34 cellular contexts compared by ENCODE assay signal in the genomic region with DNA sequence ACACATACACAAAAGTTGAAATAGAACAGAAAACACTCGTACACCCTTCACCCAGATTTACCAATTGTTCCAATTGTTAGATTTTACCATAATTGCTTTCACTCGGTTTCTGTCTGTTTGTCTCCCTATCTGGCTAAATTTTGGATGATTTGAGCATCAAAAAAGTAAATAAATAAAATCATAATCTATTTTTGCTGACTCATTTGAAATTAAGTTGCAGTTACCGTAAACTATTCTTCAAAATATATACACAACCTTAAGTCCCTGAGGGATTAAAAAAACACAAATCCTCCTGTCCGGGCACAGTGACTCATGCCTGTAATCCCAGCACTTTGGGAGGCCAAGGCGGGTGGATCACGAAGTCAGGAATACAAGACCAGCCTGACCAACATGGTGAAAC.
"Had no signal": no experiment of that assay in that cellular context is flagged by ENCODE, and none has a peak within 500 bp of the region (broad histone marks: within the 10 kb centered on the region; RNA-seq: fewer than 3 reads in every experiment).

No MANE protein-coding gene starts in this region.

- H3K36me3 ChIP-seq: brain microvascular endothelial cell, SJSA1 had no signal

- H3K36me3 Mint-ChIP-seq: activated naive CD4-positive, alpha-beta T cell treated with anti-CD3 and anti-CD28 coated beads, Interleukin-2, amount 10 ng/mL, durations not matched to agents 7 days and 5 days; activated naive CD8-positive, alpha-beta T cell; WTC11 had no signal

- H3K9me3 ChIP-seq: SJSA1, SK-N-SH had no signal

- H3K27ac Mint-ChIP-seq: activated CD4-positive, alpha-beta T cell treated with anti-CD3 and anti-CD28 coated beads for 36 hours; activated CD4-positive, alpha-beta T cell treated with anti-CD3 and anti-CD28 coated beads, Interleukin-2, amount 10 ng/mL, durations not matched to agents 7 days and 5 days; activated CD8-positive, alpha-beta T cell treated with anti-CD3 and anti-CD28 coated beads, Interleukin-2, amount 10 ng/mL, durations not matched to agents 7 days and 5 days; activated naive CD4-positive, alpha-beta T cell treated with anti-CD3 and anti-CD28 coated beads, Interleukin-2, amount 10 ng/mL, durations not matched to agents 7 days and 5 days; activated naive CD8-positive, alpha-beta T cell; activated naive CD8-positive, alpha-beta T cell treated with anti-CD3 and anti-CD28 coated beads, Interleukin-2, amount 50 U/mL, for 24 hours; T-helper 1 cell treated with Interleukin-12 subunit alpha and Interleukin-12 subunit beta and Interleukin-4 antibody, amounts not matched to agents 30 μg/mL and 1 μg/mL, for 36 hours; T-helper 2 cell treated with Interferon-gamma antibody and Interleukin-4, amounts not matched to agents 5 μg/mL and 100 μg/mL, for 36 hours; WTC11 had no signal

- H3K4me3 ChIP-seq: SJSA1 had no signal

- H3K4me1 ChIP-seq: SJSA1 had no signal

- H3K9me3 Mint-ChIP-seq: activated CD4-positive, alpha-beta T cell treated with anti-CD3 and anti-CD28 coated beads, Interleukin-2, amount 10 ng/mL, durations not matched to agents 7 days and 5 days; activated naive CD4-positive, alpha-beta T cell treated with anti-CD3 and anti-CD28 coated beads, Interleukin-2, amount 10 ng/mL, durations not matched to agents 7 days and 5 days; activated naive CD8-positive, alpha-beta T cell treated with anti-CD3 and anti-CD28 coated beads, Interleukin-2, amount 50 U/mL, for 24 hours; T-helper 1 cell treated with Interleukin-12 subunit alpha and Interleukin-12 subunit beta and Interleukin-4 antibody, amounts not matched to agents 30 μg/mL and 1 μg/mL, for 36 hours; T-helper 2 cell treated with Interferon-gamma antibody and Interleukin-4, amounts not matched to agents 5 μg/mL and 100 μg/mL, for 36 hours; WTC11 had no signal

- H3K27me3 Mint-ChIP-seq: activated CD4-positive, alpha-beta T cell treated with anti-CD3 and anti-CD28 coated beads, Interleukin-2, amount 10 ng/mL, durations not matched to agents 7 days and 5 days; activated naive CD4-positive, alpha-beta T cell treated with anti-CD3 and anti-CD28 coated beads, Interleukin-2, amount 10 ng/mL, durations not matched to agents 7 days and 5 days had no signal

- H3K4me1 Mint-ChIP-seq: activated CD4-positive, alpha-beta T cell treated with anti-CD3 and anti-CD28 coated beads for 36 hours; activated CD4-positive, alpha-beta T cell treated with anti-CD3 and anti-CD28 coated beads, Interleukin-2, amount 10 ng/mL, durations not matched to agents 7 days and 5 days; activated naive CD4-positive, alpha-beta T cell treated with anti-CD3 and anti-CD28 coated beads, Interleukin-2, amount 10 ng/mL, durations not matched to agents 7 days and 5 days; activated naive CD8-positive, alpha-beta T cell treated with anti-CD3 and anti-CD28 coated beads, Interleukin-2, amount 50 U/mL, for 24 hours; WTC11 had no signal

- DNase-seq: activated CD4-positive, alpha-beta T cell treated with anti-CD3 and anti-CD28 coated beads for 36 hours; activated CD4-positive, alpha-beta T cell treated with anti-CD3 and anti-CD28 coated beads, Interleukin-2, amount 10 ng/mL, durations not matched to agents 7 days and 5 days; activated CD4-positive, alpha-beta T cell treated with anti-CD3 and anti-CD28 coated beads, Interleukin-2, amount 50 U/mL, for 48 hours; activated CD8-positive, alpha-beta memory T cell treated with anti-CD3 and anti-CD28 coated beads, Interleukin-2, amount 50 U/mL, for 48 hours; activated CD8-positive, alpha-beta T cell treated with anti-CD3 and anti-CD28 coated beads, Interleukin-2, amount 10 ng/mL, durations not matched to agents 7 days and 5 days; activated effector memory CD4-positive, alpha-beta T cell treated with Interleukin-2 at 50 U/mL for 16 hours; activated naive CD4-positive, alpha-beta T cell treated with anti-CD3 and anti-CD28 coated beads, Interleukin-2, amount 10 ng/mL, durations not matched to agents 7 days and 5 days; activated naive CD8-positive, alpha-beta T cell treated with anti-CD3 and anti-CD28 coated beads, Interleukin-2, amount 50 U/mL, for 24 hours; activated T-cell treated with anti-CD3 and anti-CD28 coated beads, Interleukin-2, amount 50 U/mL, for 48 hours; amniotic stem cell; aorta; brain microvascular endothelial cell; central memory CD4-positive, alpha-beta T cell; NCI-H1092 treated with DMSO at 0.1 percent for 48 hours; NCI-H1417; NCI-H146; NCI-H187; NCI-H2029 treated with DMSO at 0.1 percent for 48 hours; NCI-H2107; NCI-H2171; NCI-H510A; NCI-H526; NCI-H774; SHP77 treated with DMSO at 0.1 percent for 48 hours; SK-N-SH had no signal

- FAIRE-seq: colon, TTC549 had no signal

- H3K4me2 ChIP-seq: SK-N-SH had no signal

- H3K27me3 ChIP-seq: brain microvascular endothelial cell, SJSA1 had no signal

- H3K9ac ChIP-seq: SK-N-SH had no signal

- H3K4me3 Mint-ChIP-seq: activated CD4-positive, alpha-beta T cell treated with anti-CD3 and anti-CD28 coated beads for 36 hours; activated CD4-positive, alpha-beta T cell treated with anti-CD3 and anti-CD28 coated beads, Interleukin-2, amount 10 ng/mL, durations not matched to agents 7 days and 5 days; activated CD8-positive, alpha-beta T cell treated with anti-CD3 and anti-CD28 coated beads, Interleukin-2, amount 10 ng/mL, durations not matched to agents 7 days and 5 days; activated naive CD4-positive, alpha-beta T cell treated with anti-CD3 and anti-CD28 coated beads, Interleukin-2, amount 10 ng/mL, durations not matched to agents 7 days and 5 days; activated naive CD8-positive, alpha-beta T cell; activated naive CD8-positive, alpha-beta T cell treated with anti-CD3 and anti-CD28 coated beads, Interleukin-2, amount 50 U/mL, for 24 hours; T-helper 1 cell treated with Interleukin-12 subunit alpha and Interleukin-12 subunit beta and Interleukin-4 antibody, amounts not matched to agents 30 μg/mL and 1 μg/mL, for 36 hours; T-helper 2 cell treated with Interferon-gamma antibody and Interleukin-4, amounts not matched to agents 5 μg/mL and 100 μg/mL, for 36 hours; WTC11 had no signal

- H3K27ac ChIP-seq: brain microvascular endothelial cell, SJSA1 had no signal

- ATAC-seq: activated CD4-positive, alpha-beta T cell treated with anti-CD3 and anti-CD28 coated beads for 36 hours; activated CD4-positive, CD25-positive, alpha-beta regulatory T cell treated with anti-CD3 and anti-CD28 coated beads, Interleukin-2, amount 50 U/mL, for 24 hours; activated CD8-positive, alpha-beta T cell treated with anti-CD3 and anti-CD28 coated beads, Interleukin-2, amount 10 ng/mL, durations not matched to agents 7 days and 5 days; activated naive CD8-positive, alpha-beta T cell treated with anti-CD3 and anti-CD28 coated beads, Interleukin-2, amount 50 U/mL, for 24 hours; Panc1; WTC11 had no signal
